ENCODE assay signal across 10 cellular contexts in genomic region chr17:71438631-71439146, GRCh38.
DNase-seq lines count a peak whose midpoint lies in the region; ATAC-seq and TF ChIP-seq lines count a peak whose summit lies in the region.
"Had no signal": no experiment of that assay in that cellular context is flagged by ENCODE, and none has a peak within 500 bp of the region (broad histone marks: within the 10 kb centered on the region; RNA-seq: fewer than 3 reads in every experiment).

No MANE protein-coding gene starts in this region.

- no peak for TF ChIP-seq POLR2A in GM18505 (IDR thresholded peaks at IDR 0.05; ENCODE audit: borderline replicate concordance, extremely low read depth, insufficient read depth, insufficient read length)

- no peak for TF ChIP-seq CTCF in cardiac fibroblast (IDR thresholded peaks at IDR 0.05; ENCODE audit: low read depth, low read length)

- no peak for ATAC-seq in GM18505 (IDR thresholded peaks at IDR 0.05; ENCODE audit: unreplicated experiment)

- DNase-seq in GM04504 (ENCODE audit: low read depth), result peak; percentile 76
- peak; percentile 87 for DNase-seq in NCI-H2171 (lab: John Stamatoyannopoulos, UW)
- peak; percentile 76 to 93 for DNase-seq in cardiac fibroblast (ENCODE audit: low read depth in 2 of 2)
- peak; percentile 63 for DNase-seq in retina
- no peak for DNase-seq in GM19240 (ENCODE audit: insufficient read length, low spot score)
- no peak for DNase-seq in effector CD8-positive, alpha-beta T cell (lab: John Stamatoyannopoulos, UW)
- no peak for DNase-seq in central memory CD4-positive, alpha-beta T cell
- DNase-seq: hippocampal formation; stimulated activated CD4-positive, alpha-beta T cell treated with anti-CD3 and anti-CD28 coated beads, Interleukin-1b, Interleukin-23, amount 100 ng/mL, for 48 hours had no signal

- no peak overlapping the region for H3K4me3 ChIP-seq in cardiac fibroblast (replicated peaks in 1 of 2; ENCODE audit: low read depth in 2 of 2, low read length in 2 of 2)

Comparison
In these comparisons a context has a peak if more than half of its experiments do, and no peak if none do; other contexts are left out.
1. DNase-seq: peak in GM04504 (single experiment), NCI-H2171 (single experiment), cardiac fibroblast (2 of 2) and retina (single experiment); none in GM19240 (single experiment), effector CD8-positive, alpha-beta T cell (single experiment) and central memory CD4-positive, alpha-beta T cell (single experiment).